Comparison of ENCODE assay signal across 8 cellular contexts in genomic region chr7:112206238-112207105, GRCh38.
DNase-seq lines count a peak whose midpoint lies in the region; ATAC-seq lines count a peak whose summit lies in the region.

A gene with protein sequence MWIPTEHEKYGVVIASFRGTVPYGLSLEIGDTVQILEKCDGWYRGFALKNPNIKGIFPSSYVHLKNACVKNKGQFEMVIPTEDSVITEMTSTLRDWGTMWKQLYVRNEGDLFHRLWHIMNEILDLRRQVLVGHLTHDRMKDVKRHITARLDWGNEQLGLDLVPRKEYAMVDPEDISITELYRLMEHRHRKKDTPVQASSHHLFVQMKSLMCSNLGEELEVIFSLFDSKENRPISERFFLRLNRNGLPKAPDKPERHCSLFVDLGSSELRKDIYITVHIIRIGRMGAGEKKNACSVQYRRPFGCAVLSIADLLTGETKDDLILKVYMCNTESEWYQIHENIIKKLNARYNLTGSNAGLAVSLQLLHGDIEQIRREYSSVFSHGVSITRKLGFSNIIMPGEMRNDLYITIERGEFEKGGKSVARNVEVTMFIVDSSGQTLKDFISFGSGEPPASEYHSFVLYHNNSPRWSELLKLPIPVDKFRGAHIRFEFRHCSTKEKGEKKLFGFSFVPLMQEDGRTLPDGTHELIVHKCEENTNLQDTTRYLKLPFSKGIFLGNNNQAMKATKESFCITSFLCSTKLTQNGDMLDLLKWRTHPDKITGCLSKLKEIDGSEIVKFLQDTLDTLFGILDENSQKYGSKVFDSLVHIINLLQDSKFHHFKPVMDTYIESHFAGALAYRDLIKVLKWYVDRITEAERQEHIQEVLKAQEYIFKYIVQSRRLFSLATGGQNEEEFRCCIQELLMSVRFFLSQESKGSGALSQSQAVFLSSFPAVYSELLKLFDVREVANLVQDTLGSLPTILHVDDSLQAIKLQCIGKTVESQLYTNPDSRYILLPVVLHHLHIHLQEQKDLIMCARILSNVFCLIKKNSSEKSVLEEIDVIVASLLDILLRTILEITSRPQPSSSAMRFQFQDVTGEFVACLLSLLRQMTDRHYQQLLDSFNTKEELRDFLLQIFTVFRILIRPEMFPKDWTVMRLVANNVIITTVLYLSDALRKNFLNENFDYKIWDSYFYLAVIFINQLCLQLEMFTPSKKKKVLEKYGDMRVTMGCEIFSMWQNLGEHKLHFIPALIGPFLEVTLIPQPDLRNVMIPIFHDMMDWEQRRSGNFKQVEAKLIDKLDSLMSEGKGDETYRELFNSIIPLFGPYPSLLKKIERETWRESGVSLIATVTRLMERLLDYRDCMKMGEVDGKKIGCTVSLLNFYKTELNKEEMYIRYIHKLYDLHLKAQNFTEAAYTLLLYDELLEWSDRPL (N-terminal part only) (minus strand): TSS chr7:112206399. CDS start chr7:112206138, 261 bp downstream.
TSS of gene ZNF277 (plus strand) at chr7:112206695. CDS start at chr7:112206717, 22 bp downstream.

- ATAC-seq in GM19043 (IDR thresholded peaks at IDR 0.05; ENCODE audit: low read depth, unreplicated experiment) (peak; percentile 92), HG03354 (IDR thresholded peaks at IDR 0.05; ENCODE audit: poor library complexity, severe bottlenecking, unreplicated experiment) (peak; percentile 95)
- ATAC-seq in activated CD4-positive, CD25-positive, alpha-beta regulatory T cell treated with anti-CD3 and anti-CD28 coated beads, Interleukin-2, amount 50 U/mL, for 24 hours = peak; percentile 93 to 95

- DNase-seq in AG20443 (ENCODE audit: low spot score) = peak; percentile 97
- DNase-seq in NCI-H446 (lab: John Stamatoyannopoulos, UW) = peak; percentile 95 to 99
- peak; percentile 89 to 99 for DNase-seq in cerebellar nuclear complex (lab: John Stamatoyannopoulos, UW)
- peak; percentile 100 for DNase-seq in islet precursor cell
- DNase-seq in stimulated activated CD4-positive, alpha-beta T cell treated with anti-CD3 and anti-CD28 coated beads, Interleukin-12 subunit alpha, Interleukin-12 subunit beta, amount 100 ng/mL, for 4 hours = peak; percentile 99

Comparison
In these comparisons a context has a peak if more than half of its experiments do, and no peak if none do; other contexts are left out.
1. Peak in every context shown above with its lines: DNase-seq and ATAC-seq.